ENCODE assay signal across 8 cellular contexts in the genomic region with DNA sequence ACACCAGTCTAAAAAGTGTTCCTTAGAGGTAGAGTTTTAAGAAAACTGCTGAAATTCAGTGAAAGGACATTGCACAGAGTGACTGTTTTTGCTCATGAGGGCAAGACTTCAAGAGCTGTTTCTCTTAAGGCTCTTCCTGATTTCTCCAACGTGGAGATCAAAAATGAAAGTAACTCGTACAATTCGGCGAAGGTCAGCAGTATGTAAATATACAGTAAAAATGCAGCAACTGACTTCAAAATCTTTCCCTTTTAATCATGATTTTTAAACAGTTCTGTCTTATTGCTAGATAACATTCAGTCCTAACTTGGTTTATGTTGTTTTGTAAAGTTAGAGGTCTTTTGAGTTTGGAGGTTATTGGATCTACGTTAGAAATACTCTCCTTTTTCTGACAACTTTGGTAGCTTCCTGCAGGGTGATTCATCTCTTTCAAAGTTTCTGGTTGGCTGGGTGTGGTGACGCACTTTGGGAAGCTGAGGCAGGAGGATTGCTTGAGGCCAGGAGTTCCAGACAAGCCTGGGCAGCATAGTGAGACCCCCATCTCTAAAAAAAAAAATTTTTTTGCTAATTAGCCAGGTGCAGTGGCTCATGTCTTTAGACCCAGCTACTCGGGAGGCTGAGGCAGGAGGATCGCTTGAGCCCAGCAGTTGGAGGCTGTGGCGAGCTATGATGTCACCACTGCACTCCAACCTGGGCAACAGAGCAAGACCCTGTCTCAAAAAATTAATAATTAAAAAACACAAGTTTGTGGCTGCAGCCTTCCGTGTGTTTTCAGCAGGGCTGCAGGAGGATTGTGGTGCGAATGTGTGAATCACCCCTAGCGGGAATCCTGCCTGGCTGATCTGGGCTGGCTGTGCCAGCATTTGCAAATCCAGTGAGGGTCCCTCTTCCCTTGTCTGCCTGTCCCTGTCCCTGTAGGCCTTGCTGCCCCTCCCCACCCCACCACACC. TPM values are rescaled to one million over a fixed set of nuclear protein-coding genes. Genes with fewer than 3 reads are reported as not detected.
A peak's percentile ranks its signal among the peaks of the same experiment; 100 is the strongest.
DNase-seq lines count a peak whose midpoint lies in the region; ATAC-seq lines count a peak whose summit lies in the region.

No MANE protein-coding gene starts in this region.

- no peaks in the 10 kb centered on the region for H3K27me3 ChIP-seq in right cardiac atrium (ENCODE audit: control insufficient read depth, insufficient read depth)

- no peaks in the 10 kb centered on the region for H3K9me3 ChIP-seq in KOPT-K1 (ENCODE audit: insufficient read depth, low read length, poor library complexity, severe bottlenecking)
- H3K9me3 ChIP-seq in right cardiac atrium (ENCODE audit: control insufficient read depth, low read length), result no peaks in the 10 kb centered on the region

- H3K27me3 Mint-ChIP-seq in activated T-helper 2 cell treated with anti-CD3 and anti-CD28 coated beads, Interferon-gamma antibody, Interleukin-2, Interleukin-4, amounts not matched to agents 10 μg/mL and 5 μg/mL and 100 μg/mL, durations not matched to agents 14 hours and 24 hours and 36 hours (ENCODE audit: low read depth), result no peaks in the 10 kb centered on the region

- DNase-seq in Caki2 (ENCODE audit: low read depth) (peak; percentile 85), right cardiac atrium (peak in 1 of 3 donors; percentile 50), smooth muscle cell of the brain vasculature (ENCODE audit: low read depth, low spot score) (peak; percentile 45), DMS 273 treated with DMSO at 0.1 percent for 48 hours (lab: John Stamatoyannopoulos, UW) (no peak), OCI-M2 (lab: John Stamatoyannopoulos, UW; ENCODE audit: unreplicated experiment) (no peak)
- DNase-seq in activated T-helper 2 cell treated with anti-CD3 and anti-CD28 coated beads, Interferon-gamma antibody, Interleukin-2, Interleukin-4, amounts not matched to agents 10 μg/mL and 5 μg/mL and 100 μg/mL, durations not matched to agents 14 hours and 24 hours and 36 hours (ENCODE audit: low spot score), result no peak

- H3K4me1 ChIP-seq in right cardiac atrium (ENCODE audit: control insufficient read depth, insufficient read depth, low read length), result peaks cover 9% of the 10 kb centered on the region

- 53% methylated on average over 12 of the region's 12 CpGs for WGBS in right cardiac atrium

- peaks cover 44% of the 10 kb centered on the region for H3K4me1 Mint-ChIP-seq in activated T-helper 2 cell treated with anti-CD3 and anti-CD28 coated beads, Interferon-gamma antibody, Interleukin-2, Interleukin-4, amounts not matched to agents 10 μg/mL and 5 μg/mL and 100 μg/mL, durations not matched to agents 14 hours and 24 hours and 36 hours (ENCODE audit: low read depth)

- H3K4me3 Mint-ChIP-seq in activated T-helper 2 cell treated with anti-CD3 and anti-CD28 coated beads, Interferon-gamma antibody, Interleukin-2, Interleukin-4, amounts not matched to agents 10 μg/mL and 5 μg/mL and 100 μg/mL, durations not matched to agents 14 hours and 24 hours and 36 hours (ENCODE audit: low read depth), result peak overlapping the region; percentile 83

- intact Hi-C loops in activated T-helper 2 cell treated with anti-CD3 and anti-CD28 coated beads, Interferon-gamma antibody, Interleukin-2, Interleukin-4, amounts not matched to agents 10 μg/mL and 5 μg/mL and 100 μg/mL, durations not matched to agents 14 hours and 24 hours and 36 hours (cut with micrococcal nuclease), result loop anchor here (1.0 to 2.0 kb wide), 4 partner anchors 8 to 105 kb away; a partner anchor contains a TSS
- intact Hi-C loops in right cardiac atrium (cut with DNase I), result loop anchor here in 1 of 4 donors (5.0 kb wide), 1 partner anchor 64 kb away; a partner anchor contains a TSS

- ATAC-seq in right cardiac atrium, result no peak
- ATAC-seq in GM18907 (IDR thresholded peaks at IDR 0.05; ENCODE audit: unreplicated experiment), result no peak

- peaks cover 50% of the 10 kb centered on the region for H3K36me3 Mint-ChIP-seq in activated T-helper 2 cell treated with anti-CD3 and anti-CD28 coated beads, Interferon-gamma antibody, Interleukin-2, Interleukin-4, amounts not matched to agents 10 μg/mL and 5 μg/mL and 100 μg/mL, durations not matched to agents 14 hours and 24 hours and 36 hours (ENCODE audit: low read depth)

- H3K27ac ChIP-seq in KOPT-K1 (ENCODE audit: low read depth, low read length, poor library complexity, severe bottlenecking), result peak overlapping the region; percentile 78
- peak overlapping the region; percentile 96 for H3K27ac ChIP-seq in right cardiac atrium (ENCODE audit: low read length)

- in situ Hi-C loops in Caki2 (cut with HindIII; ENCODE audit: low pct_unique_long_range_greater_than_20kb, low sequenced_read_pairs), result loop anchor here (5.0 kb wide), 1 partner anchor 54 kb away; no protein-coding TSS in a partner anchor

- H3K4me3 ChIP-seq in right cardiac atrium (ENCODE audit: low read length), result peak overlapping the region; percentile 22

- peak overlapping the region; percentile 95 for H3K27ac Mint-ChIP-seq in activated T-helper 2 cell treated with anti-CD3 and anti-CD28 coated beads, Interferon-gamma antibody, Interleukin-2, Interleukin-4, amounts not matched to agents 10 μg/mL and 5 μg/mL and 100 μg/mL, durations not matched to agents 14 hours and 24 hours and 36 hours

- no peaks in the 10 kb centered on the region for H3K9me3 Mint-ChIP-seq in activated T-helper 2 cell treated with anti-CD3 and anti-CD28 coated beads, Interferon-gamma antibody, Interleukin-2, Interleukin-4, amounts not matched to agents 10 μg/mL and 5 μg/mL and 100 μg/mL, durations not matched to agents 14 hours and 24 hours and 36 hours

- H3K36me3 ChIP-seq in KOPT-K1 (ENCODE audit: insufficient read depth, low read length), result peaks cover 60% of the 10 kb centered on the region

RNA-seq across cellular contexts. Expression of a gene that starts 29.2 kb away (rescaled TPM):
- 20.2 and 29.8 TPM in 2 replicates for total RNA-seq in Caki2 (2014; rRNA removed; shearing (Covaris generic); ENCODE audit: low replicate concordance)
- 41.5 and 45.9 TPM in 2 replicates for total RNA-seq in activated T-helper 2 cell treated with anti-CD3 and anti-CD28 coated beads, Interferon-gamma antibody, Interleukin-2, Interleukin-4, amounts not matched to agents 10 μg/mL and 5 μg/mL and 100 μg/mL, durations not matched to agents 14 hours and 24 hours and 36 hours
- 10 to 100 TPM; 10.5 to 17.3 (median 15.2) TPM for total RNA-seq in right cardiac atrium
- 12.4 TPM for polyA plus RNA-seq in right cardiac atrium

Comparison
In these comparisons a context has a peak if more than half of its experiments do, and no peak if none do; other contexts are left out.
1. DNase-seq: peak in Caki2 (single experiment) and smooth muscle cell of the brain vasculature (single experiment); none in activated T-helper 2 cell treated with anti-CD3 and anti-CD28 coated beads, Interferon-gamma antibody, Interleukin-2, Interleukin-4, amounts not matched to agents 10 μg/mL and 5 μg/mL and 100 μg/mL, durations not matched to agents 14 hours and 24 hours and 36 hours (single experiment), DMS 273 treated with DMSO at 0.1 percent for 48 hours (single experiment) and OCI-M2 (single experiment).